In genomic region chr14:73895939-73896338, GRCh38 we compare ENCODE assay signal across 28 cellular contexts. TPM values are rescaled to one million over a fixed set of nuclear protein-coding genes. Genes with fewer than 3 reads are reported as not detected.
DNase-seq lines count a peak whose midpoint lies in the region; ATAC-seq and TF ChIP-seq lines count a peak whose summit lies in the region.
"Had no signal": no experiment of that assay in that cellular context is flagged by ENCODE, and none has a peak within 500 bp of the region (broad histone marks: within the 10 kb centered on the region; RNA-seq: fewer than 3 reads in every experiment).

No MANE protein-coding gene starts in this region.

- H3K4me3 ChIP-seq in dorsolateral prefrontal cortex (no peak overlapping the region), gastroesophageal sphincter (no peak overlapping the region), lower leg skin (ENCODE audit: low read depth, poor library complexity, severe bottlenecking) (no peak overlapping the region)
- H3K4me3 ChIP-seq: A549, cardiac muscle cell, coronary artery, heart left ventricle, testis had no signal

- peaks cover 20 to 30% of the 10 kb centered on the region in 2 donors for H3K36me3 Mint-ChIP-seq in activated T-cell treated with anti-CD3 and anti-CD28 coated beads, Interleukin-2, amount 50 U/mL, for 72 hours (ENCODE audit: insufficient read depth in 2 of 2)
- H3K36me3 Mint-ChIP-seq in activated T-cell treated with anti-CD3 and anti-CD28 coated beads, Interleukin-2, amount 50 U/mL, for 4 hours (ENCODE audit: insufficient read depth): peaks cover 38% of the 10 kb centered on the region
- peaks cover 25% of the 10 kb centered on the region for H3K36me3 Mint-ChIP-seq in HFFc6 (ENCODE audit: low read depth)
- H3K36me3 Mint-ChIP-seq: activated naive CD8-positive, alpha-beta T cell had no signal

- intact Hi-C loops in dorsolateral prefrontal cortex (cut with DNase I) (no loop called here), lower leg skin (cut with DNase I; ENCODE audit: low total_unique reads) (no loop called here)

- no peaks in the 10 kb centered on the region for H3K9me3 Mint-ChIP-seq in activated T-cell treated with anti-CD3 and anti-CD28 coated beads, Interleukin-2, amount 50 U/mL, for 72 hours
- no peaks in the 10 kb centered on the region for H3K9me3 Mint-ChIP-seq in activated T-cell treated with anti-CD3 and anti-CD28 coated beads, Interleukin-2, amount 50 U/mL, for 4 hours
- H3K9me3 Mint-ChIP-seq in HFFc6: no peaks in the 10 kb centered on the region
- H3K9me3 Mint-ChIP-seq: activated T-helper 1 cell treated with anti-CD3 and anti-CD28 coated beads, Interleukin-12 subunit alpha, Interleukin-12 subunit beta, Interleukin-2, Interleukin-4 antibody, amounts not matched to agents 30 ng/mL and 10 ng/mL and 1 ng/mL, durations not matched to agents 14 hours and 24 hours and 36 hours; nephron; stimulated activated memory B cell treated with anti-CD40 and anti-IgM and Interleukin-4, amounts not matched to agents 10 μg/mL and 1 μg/mL and 100 μg/mL, for 72 hours had no signal

- no peaks in the 10 kb centered on the region for H3K27me3 Mint-ChIP-seq in activated T-cell treated with anti-CD3 and anti-CD28 coated beads, Interleukin-2, amount 50 U/mL, for 72 hours (ENCODE audit: low read depth)
- H3K27me3 Mint-ChIP-seq in activated T-cell treated with anti-CD3 and anti-CD28 coated beads, Interleukin-2, amount 50 U/mL, for 4 hours (ENCODE audit: low read depth): no peaks in the 10 kb centered on the region
- no peaks in the 10 kb centered on the region; the same call in 1 of the 2 replicates for H3K27me3 Mint-ChIP-seq in HFFc6 (ENCODE audit: insufficient read depth)
- H3K27me3 Mint-ChIP-seq: activated CD8-positive, alpha-beta memory T cell treated with anti-CD3 and anti-CD28 coated beads, Interleukin-2, amount 10 ng/mL, durations not matched to agents 7 days and 5 days; activated naive CD8-positive, alpha-beta T cell; stimulated activated memory B cell treated with anti-CD40 and anti-IgM and Interleukin-4, amounts not matched to agents 10 μg/mL and 1 μg/mL and 100 μg/mL, for 72 hours had no signal

- no peak for DNase-seq in activated T-cell treated with anti-CD3 and anti-CD28 coated beads, Interleukin-2, amount 50 U/mL, for 72 hours
- DNase-seq in activated T-cell treated with anti-CD3 and anti-CD28 coated beads, Interleukin-2, amount 50 U/mL, for 4 hours: no peak
- no peak for DNase-seq in HFFc6
- DNase-seq in dorsolateral prefrontal cortex: no peak
- DNase-seq in putamen (ENCODE audit: low spot score): peak; percentile 3
- no peak for DNase-seq in lower leg skin (ENCODE audit: low spot score in 2 of 2)
- DNase-seq in HT-29 (ENCODE audit: low spot score): no peak
- DNase-seq: activated CD8-positive, alpha-beta memory T cell treated with anti-CD3 and anti-CD28 coated beads, Interleukin-2, amount 10 ng/mL, durations not matched to agents 7 days and 5 days; AML-193; DMS 273 treated with DMSO at 0.1 percent for 48 hours; heart left ventricle; left ventricle myocardium superior; MM.1S; NCI-H1105 treated with DMSO at 0.1 percent for 48 hours; NCI-H187 treated with DMSO at 0.1 percent for 48 hours; NCI-H2171; NCI-H82; SIG-M5; testis had no signal

- peaks cover 0 to under 1% (median 0%) of the 10 kb centered on the region in 3 donors for H3K4me1 ChIP-seq in gastroesophageal sphincter
- H3K4me1 ChIP-seq: A549 had no signal

- H3K9me3 ChIP-seq in gastroesophageal sphincter: no peaks in the 10 kb centered on the region
- H3K9me3 ChIP-seq: A549, heart left ventricle, testis had no signal

- no peak for TF ChIP-seq CTCF in HFFc6 (IDR thresholded peaks at IDR 0.05)
- TF ChIP-seq CTCF in dorsolateral prefrontal cortex (IDR thresholded peaks at IDR 0.05 in 54 of 56, conservative IDR thresholded peaks at IDR 0.05 in 2 of 56; ENCODE audit: low read depth in 1 of 56, partially characterized antibody in 56 of 56): no peak
- no peak for TF ChIP-seq CTCF in gastroesophageal sphincter (IDR thresholded peaks at IDR 0.05)
- TF ChIP-seq CTCF in lower leg skin (IDR thresholded peaks at IDR 0.05): no peak

- H3K27me3 ChIP-seq in dorsolateral prefrontal cortex (no peaks in the 10 kb centered on the region), gastroesophageal sphincter (no peaks in the 10 kb centered on the region)
- H3K27me3 ChIP-seq: cardiac muscle cell, heart left ventricle, testis had no signal

- H3K4me3 Mint-ChIP-seq in activated T-cell treated with anti-CD3 and anti-CD28 coated beads, Interleukin-2, amount 50 U/mL, for 72 hours: no peak overlapping the region
- no peak overlapping the region for H3K4me3 Mint-ChIP-seq in activated T-cell treated with anti-CD3 and anti-CD28 coated beads, Interleukin-2, amount 50 U/mL, for 4 hours
- H3K4me3 Mint-ChIP-seq in HFFc6: no peak overlapping the region
- H3K4me3 Mint-ChIP-seq: activated CD8-positive, alpha-beta memory T cell treated with anti-CD3 and anti-CD28 coated beads, Interleukin-2, amount 10 ng/mL, durations not matched to agents 7 days and 5 days; activated naive CD8-positive, alpha-beta T cell; activated T-helper 1 cell treated with anti-CD3 and anti-CD28 coated beads, Interleukin-12 subunit alpha, Interleukin-12 subunit beta, Interleukin-2, Interleukin-4 antibody, amounts not matched to agents 30 ng/mL and 10 ng/mL and 1 ng/mL, durations not matched to agents 14 hours and 24 hours and 36 hours; nephron; stimulated activated memory B cell treated with anti-CD40 and anti-IgM and Interleukin-4, amounts not matched to agents 10 μg/mL and 1 μg/mL and 100 μg/mL, for 72 hours had no signal

- ATAC-seq in activated T-cell treated with anti-CD3 and anti-CD28 coated beads, Interleukin-2, amount 50 U/mL, for 72 hours (replicated peaks in 1 of 2): no peak
- ATAC-seq in activated T-cell treated with anti-CD3 and anti-CD28 coated beads, Interleukin-2, amount 50 U/mL, for 4 hours: no peak
- ATAC-seq in gastroesophageal sphincter: no peak
- ATAC-seq: A549; activated CD8-positive, alpha-beta memory T cell treated with anti-CD3 and anti-CD28 coated beads, Interleukin-2, amount 10 ng/mL, durations not matched to agents 7 days and 5 days; heart left ventricle; left ventricle myocardium superior; stimulated activated memory B cell treated with anti-CD40 and anti-IgM and Interleukin-4, amounts not matched to agents 10 μg/mL and 1 μg/mL and 100 μg/mL, for 72 hours had no signal

- TF ChIP-seq POLR2A in gastroesophageal sphincter (IDR thresholded peaks at IDR 0.05) (no peak), lower leg skin (IDR thresholded peaks at IDR 0.05) (no peak)

- no peak for TF ChIP-seq EP300 in gastroesophageal sphincter (IDR thresholded peaks at IDR 0.05)

- H3K27ac Mint-ChIP-seq in activated T-cell treated with anti-CD3 and anti-CD28 coated beads, Interleukin-2, amount 50 U/mL, for 72 hours: peak overlapping the region; percentile 94
- peak overlapping the region; percentile 53; the same call in 1 of the 2 replicates for H3K27ac Mint-ChIP-seq in HFFc6
- H3K27ac Mint-ChIP-seq: nephron; stimulated activated memory B cell treated with anti-CD40 and anti-IgM and Interleukin-4, amounts not matched to agents 10 μg/mL and 1 μg/mL and 100 μg/mL, for 72 hours had no signal

- H3K4me1 Mint-ChIP-seq in activated T-cell treated with anti-CD3 and anti-CD28 coated beads, Interleukin-2, amount 50 U/mL, for 72 hours (ENCODE audit: low read depth): peaks cover 9% of the 10 kb centered on the region
- peaks cover 14% of the 10 kb centered on the region for H3K4me1 Mint-ChIP-seq in activated T-cell treated with anti-CD3 and anti-CD28 coated beads, Interleukin-2, amount 50 U/mL, for 4 hours (ENCODE audit: low read depth)
- peaks cover 20% of the 10 kb centered on the region for H3K4me1 Mint-ChIP-seq in HFFc6 (ENCODE audit: low read depth)
- H3K4me1 Mint-ChIP-seq: nephron had no signal

- H3K36me3 ChIP-seq in gastroesophageal sphincter: peaks cover 0 to 84% of the 10 kb centered on the region in 2 donors

- WGBS in gastroesophageal sphincter (ENCODE audit: low coverage in 1 of 2), 2 donors: 65 to 82% methylated on average over 1 of the region's 1 CpG
- WGBS in lower leg skin, 2 donors: 50 to 61% methylated on average over 1 of the region's 1 CpG

- H3K27ac ChIP-seq in dorsolateral prefrontal cortex (peak overlapping the region in 48 of 59 donors; percentile 1 to 80 (median 46)), gastroesophageal sphincter (no peak overlapping the region)
- H3K27ac ChIP-seq: A549, cardiac muscle cell, coronary artery, KMS-11, testis had no signal

RNA-seq across cellular contexts. Expression of gene ZNF410, which starts 9.3 kb away (rescaled TPM):
- total RNA-seq in activated T-cell treated with anti-CD3 and anti-CD28 coated beads, Interleukin-2, amount 50 U/mL, for 72 hours: 10 to 100 TPM; 81.9 to 90.6 TPM
- total RNA-seq in activated T-cell treated with anti-CD3 and anti-CD28 coated beads, Interleukin-2, amount 50 U/mL, for 4 hours: 10 to 100 TPM; 45.8 to 54.9 (median 54.5) TPM
- 10 to 100 TPM; 31.5 to 42.5 (median 35.0) TPM for total RNA-seq in HFFc6 (2021; fragmentation: NEBNext Ultra II Directional; extraction: Animal tissue kit (Norgen Biotek cat#: 25700))
- 10 to 100 TPM; 31.1 to 70.7 (median 43.5) TPM for total RNA-seq in dorsolateral prefrontal cortex
- total RNA-seq in gastroesophageal sphincter: 10 to 100 TPM; 41.7 to 62.3 (median 52.5) TPM
- total RNA-seq in lower leg skin: 10 to 100 TPM; 38.7 to 55.3 (median 50.5) TPM
- 18.5 and 21.7 TPM in 2 replicates for total RNA-seq in HT-29 (2014; rRNA removed; shearing (Covaris generic))

RNA-seq across cellular contexts. Expression of gene PTGR2, which starts 44.3 kb away (rescaled TPM):
- 1 to 10 TPM; 4.3 to 6.4 TPM for total RNA-seq in activated T-cell treated with anti-CD3 and anti-CD28 coated beads, Interleukin-2, amount 50 U/mL, for 72 hours
- 1 to 10 TPM; 2.5 to 3.8 (median 3.3) TPM for total RNA-seq in activated T-cell treated with anti-CD3 and anti-CD28 coated beads, Interleukin-2, amount 50 U/mL, for 4 hours
- 1 to 10 TPM; 4.2 to 7.5 (median 6.4) TPM for total RNA-seq in HFFc6 (2021; fragmentation: NEBNext Ultra II Directional; extraction: Animal tissue kit (Norgen Biotek cat#: 25700))
- total RNA-seq in dorsolateral prefrontal cortex: 10 to 100 TPM in 119 of 120 experiments, 1 to 10 TPM in 1; 9.4 to 45.6 (median 18.8) TPM
- total RNA-seq in gastroesophageal sphincter: 10 to 100 TPM in 1 of 4 donors, 1 to 10 TPM in 3; 3.3 to 34.6 (median 5.4) TPM
- 10 to 100 TPM in 1 of 4 donors, 1 to 10 TPM in 3; 4.2 to 13.5 (median 8.3) TPM for total RNA-seq in lower leg skin
- 2.5 and 4.2 TPM in 2 replicates for total RNA-seq in HT-29 (2014; rRNA removed; shearing (Covaris generic))

RNA-seq across cellular contexts. Expression of gene FAM161B, which starts 54.0 kb away (rescaled TPM):
- 1 to 10 TPM; 2.7 to 3.1 TPM for total RNA-seq in activated T-cell treated with anti-CD3 and anti-CD28 coated beads, Interleukin-2, amount 50 U/mL, for 72 hours
- 1 to 10 TPM; 1.2 to 1.4 (median 1.3) TPM for total RNA-seq in activated T-cell treated with anti-CD3 and anti-CD28 coated beads, Interleukin-2, amount 50 U/mL, for 4 hours
- total RNA-seq in HFFc6 (2021; fragmentation: NEBNext Ultra II Directional; extraction: Animal tissue kit (Norgen Biotek cat#: 25700)): 1 to 10 TPM; 3.5 to 4.3 (median 4.2) TPM
- total RNA-seq in dorsolateral prefrontal cortex: 10 to 100 TPM; 15.1 to 27.2 (median 21.4) TPM
- 1 to 10 TPM; 3.4 to 6.2 (median 4.0) TPM for total RNA-seq in gastroesophageal sphincter
- 1 to 10 TPM; 1.7 to 3.8 (median 3.2) TPM for total RNA-seq in lower leg skin
- total RNA-seq in HT-29 (2014; rRNA removed; shearing (Covaris generic)): 0.31 and 0.39 TPM in 2 replicates

RNA-seq across cellular contexts. Expression of gene COQ6, which starts 54.2 kb away (rescaled TPM):
- 10 to 100 TPM; 20.4 to 21.9 TPM for total RNA-seq in activated T-cell treated with anti-CD3 and anti-CD28 coated beads, Interleukin-2, amount 50 U/mL, for 72 hours
- total RNA-seq in activated T-cell treated with anti-CD3 and anti-CD28 coated beads, Interleukin-2, amount 50 U/mL, for 4 hours: 10 to 100 TPM; 17.4 to 20.7 (median 19.4) TPM
- total RNA-seq in HFFc6 (2021; fragmentation: NEBNext Ultra II Directional; extraction: Animal tissue kit (Norgen Biotek cat#: 25700)): 10 to 100 TPM; 17.8 to 22.1 (median 20.7) TPM
- total RNA-seq in dorsolateral prefrontal cortex (10 to 100 TPM; 22.2 to 46.3 (median 31.9) TPM), gastroesophageal sphincter (10 to 100 TPM; 28.8 to 41.1 (median 39.0) TPM), lower leg skin (10 to 100 TPM; 20.9 to 42.7 (median 38.7) TPM)
- total RNA-seq in HT-29 (2014; rRNA removed; shearing (Covaris generic)): 13.1 and 21.5 TPM in 2 replicates

Comparison
In these comparisons a context has a peak if more than half of its experiments do, and no peak if none do; other contexts are left out.
1. H3K27ac ChIP-seq: peak in dorsolateral prefrontal cortex (48 of 59); none in gastroesophageal sphincter (0 of 4).